In the genomic region with DNA sequence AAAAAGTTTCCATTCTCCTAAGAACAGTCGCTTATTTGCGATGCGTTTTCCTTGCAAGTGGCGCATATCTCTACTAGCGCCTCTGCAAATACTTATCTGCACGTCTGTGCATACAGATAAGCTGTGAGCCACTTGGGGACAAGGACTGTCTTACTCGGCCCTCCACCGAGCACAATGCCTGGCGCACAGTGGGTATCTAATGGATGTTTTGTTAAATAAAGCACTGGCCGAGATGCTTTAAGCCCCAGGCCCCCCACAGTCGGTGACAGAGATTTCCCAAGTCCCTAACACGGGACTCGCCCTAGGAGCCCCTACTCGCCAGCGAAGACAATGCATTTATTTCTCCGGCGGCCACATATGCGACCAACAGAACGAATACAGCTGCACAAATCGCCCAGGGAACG, we compare ENCODE assay signal across 8 cellular contexts. TPM values are rescaled to one million over a fixed set of nuclear protein-coding genes. Genes with fewer than 3 reads are reported as not detected.
DNase-seq lines count a peak whose midpoint lies in the region; ATAC-seq and TF ChIP-seq lines count a peak whose summit lies in the region.

No MANE protein-coding gene starts in this region.

- TF ChIP-seq CTCF in KMS-11 (conservative IDR thresholded peaks at IDR 0.05; ENCODE audit: low read depth, low read length) (no peak), activated B cell treated with CpG ODN at 0.5 μM for 24 hours (IDR thresholded peaks at IDR 0.05) (no peak), foreskin fibroblast (IDR thresholded peaks at IDR 0.05; ENCODE audit: low read depth, low read length) (no peak)

- peaks cover 19% of the 10 kb centered on the region; the same call in 1 of the 2 replicates for H3K79me2 ChIP-seq in KMS-11 (ENCODE audit: insufficient read depth, low read depth)

- peak overlapping the region; percentile 42; the same call in 1 of the 2 replicates for H3K9ac ChIP-seq in KMS-11

- H3K27me3 Mint-ChIP-seq in activated B cell treated with CpG ODN at 0.5 μM for 24 hours: no peaks in the 10 kb centered on the region

- peaks cover 4% of the 10 kb centered on the region for H3K4me1 ChIP-seq in KMS-11 (ENCODE audit: low read depth, poor library complexity, severe bottlenecking)
- peaks cover 9% of the 10 kb centered on the region for H3K4me1 ChIP-seq in neuron (ENCODE audit: insufficient read depth, low read length)

- H3K9me3 ChIP-seq in neuron (ENCODE audit: low read length): no peaks in the 10 kb centered on the region

- peaks cover 32% of the 10 kb centered on the region for H3K4me1 Mint-ChIP-seq in activated B cell treated with CpG ODN at 0.5 μM for 24 hours

- intact Hi-C loops in activated B cell treated with CpG ODN at 0.5 μM for 24 hours (cut with micrococcal nuclease): loop anchor here (1.0 to 5.0 kb wide), 5 partner anchors 9 to 726 kb away; a partner anchor contains a TSS

- CTCF ChIA-PET in activated B cell treated with CpG ODN at 0.5 μM for 24 hours (lab: Charles Lee): interaction anchor here (1.4 kb wide), 1 partner anchor 35 kb away, joined by 4 read pairs; no protein-coding TSS in a partner anchor

- peak overlapping the region; percentile 17; the same call in 1 of the 2 replicates for H3K27ac ChIP-seq in KMS-11

- H3K27me3 ChIP-seq in KMS-11 (ENCODE audit: insufficient read depth, low read depth): no peaks in the 10 kb centered on the region
- no peaks in the 10 kb centered on the region for H3K27me3 ChIP-seq in neuron (ENCODE audit: insufficient read depth, low read length)

- POLR2A ChIA-PET in activated B cell treated with CpG ODN at 0.5 μM for 24 hours (lab: Charles Lee): interaction anchor here (1.3 kb wide), 1 partner anchor 44 kb away, joined by 5 read pairs; a partner anchor contains a TSS

- H3K4me3 ChIP-seq in KMS-11 (IDR thresholded peaks at IDR 0.05; ENCODE audit: insufficient read depth, low read depth, low read length): peak overlapping the region; percentile 51
- H3K4me3 ChIP-seq in foreskin fibroblast (ENCODE audit: low read depth in 1 of 2, low read length in 2 of 2): peak overlapping the region; percentile 75 to 97
- peak overlapping the region; percentile 81 for H3K4me3 ChIP-seq in neuron (ENCODE audit: low read length)

- peak overlapping the region; percentile 99 for H3K4me3 Mint-ChIP-seq in activated B cell treated with CpG ODN at 0.5 μM for 24 hours

- peak overlapping the region; percentile 31; the same call in 1 of the 2 replicates for H3K4me2 ChIP-seq in KMS-11

- H3K27ac Mint-ChIP-seq in activated B cell treated with CpG ODN at 0.5 μM for 24 hours: peak overlapping the region; percentile 87

- peak; percentile 29 for ATAC-seq in GM21737 (IDR thresholded peaks at IDR 0.05; ENCODE audit: unreplicated experiment)
- peak; percentile 7 for ATAC-seq in activated B cell treated with CpG ODN at 0.5 μM for 24 hours (ENCODE audit: low read depth)

- DNase-seq in activated T-cell treated with anti-CD3 and anti-CD28 coated beads for 4 hours (peak; percentile 14), activated B cell treated with CpG ODN at 0.5 μM for 24 hours (no peak), foreskin fibroblast (peak in 1 of 2 donors; percentile 48), NCI-H1930 (lab: John Stamatoyannopoulos, UW) (no peak)
- no peak for DNase-seq in activated T-cell treated with anti-CD3 and anti-CD28 coated beads, Interleukin-2, amount 50 U/mL, for 1 hour

- H4K20me1 ChIP-seq in KMS-11 (ENCODE audit: insufficient read depth): no peaks in the 10 kb centered on the region

- H2AFZ ChIP-seq in KMS-11 (ENCODE audit: low read depth): peak overlapping the region; percentile 44; the same call in 1 of the 2 replicates
- H2AFZ ChIP-seq in neuron (ENCODE audit: low read depth, low read length): peak overlapping the region; percentile 83

- H3K9me3 Mint-ChIP-seq in activated B cell treated with CpG ODN at 0.5 μM for 24 hours: no peaks in the 10 kb centered on the region

- H3K36me3 ChIP-seq in KMS-11 (ENCODE audit: insufficient read depth): no peaks in the 10 kb centered on the region; the same call in 1 of the 2 replicates
- peaks cover 30% of the 10 kb centered on the region for H3K36me3 ChIP-seq in neuron (ENCODE audit: insufficient read depth, low read length)

- peaks cover 14% of the 10 kb centered on the region for H3K36me3 Mint-ChIP-seq in activated B cell treated with CpG ODN at 0.5 μM for 24 hours (ENCODE audit: low read depth)

RNA-seq across cellular contexts. Expression of a gene that starts 0.5 kb away (rescaled TPM):
- total RNA-seq in activated B cell treated with CpG ODN at 0.5 μM for 24 hours: 16.4 and 18.3 TPM in 2 replicates

RNA-seq across cellular contexts. Expression of a gene that starts 43.6 kb away (rescaled TPM):
- total RNA-seq in activated B cell treated with CpG ODN at 0.5 μM for 24 hours: 30.1 and 30.5 TPM in 2 replicates
